In genomic region chr4:74545488-74545887, GRCh38 we compare ENCODE assay signal across 14 cellular contexts.
DNase-seq lines count a peak whose midpoint lies in the region; ATAC-seq, FAIRE-seq and TF ChIP-seq lines count a peak whose summit lies in the region.
"Had no signal": no experiment of that assay in that cellular context is flagged by ENCODE, and none has a peak within 500 bp of the region (broad histone marks: within the 10 kb centered on the region; RNA-seq: fewer than 3 reads in every experiment).

No MANE protein-coding gene starts in this region.

- CTCF ChIA-PET in endothelial cell of umbilical vein (lab: Charles Lee), result interaction anchor here (0.9 to 3.6 kb wide), 6 partner anchors 12 to 169 kb away, joined by 5 to 18 read pairs (median 7); no protein-coding TSS in a partner anchor
- CTCF ChIA-PET in HEK293T (lab: Yijun Ruan, JAX), result interaction anchor here (0.6 kb wide), 1 partner anchor 239 kb away, joined by 3 read pairs; no protein-coding TSS in a partner anchor

- TF ChIP-seq CTCF in Peyer's patch (IDR thresholded peaks at IDR 0.05) (no peak), endothelial cell of umbilical vein (IDR thresholded peaks at IDR 0.05; ENCODE audit: extremely low read depth in 1 of 2, insufficient read depth in 1 of 2, low read depth in 1 of 2, low read length in 2 of 2) (no peak)

- BruUV-seq in endothelial cell of umbilical vein (replicated peaks; lab: Mats Ljungman, UMichigan), result no TSS peak

- WGBS in mesendoderm (ENCODE audit: extremely low coverage, insufficient coverage, low lambda C conversion rate), result no CpG with 5 or more reads among the region's 1 CpG

- no peaks in the 10 kb centered on the region for H3K79me1 ChIP-seq in mesendoderm (ENCODE audit: low read length)

- peaks cover 0 to 34% (median 2%) of the 10 kb centered on the region in 4 donors for H3K4me1 ChIP-seq in Peyer's patch
- H3K4me1 ChIP-seq in endothelial cell of umbilical vein (ENCODE audit: control insufficient read depth, extremely low read depth, insufficient read depth, low read length), result peaks cover 40% of the 10 kb centered on the region
- peaks cover 3% of the 10 kb centered on the region for H3K4me1 ChIP-seq in mesendoderm (ENCODE audit: control insufficient read depth, low read depth, low read length)
- H3K4me1 ChIP-seq: BE2C, SJCRH30 had no signal

- no peaks in the 10 kb centered on the region for H3K36me3 ChIP-seq in Peyer's patch
- no peaks in the 10 kb centered on the region for H3K36me3 ChIP-seq in endothelial cell of umbilical vein (ENCODE audit: control insufficient read depth in 2 of 2, extremely low read depth in 1 of 2, insufficient read depth in 2 of 2, low read length in 2 of 2)
- H3K36me3 ChIP-seq in mesendoderm (ENCODE audit: control insufficient read depth, insufficient read depth, low read length), result no peaks in the 10 kb centered on the region
- H3K36me3 ChIP-seq: BE2C, gastroesophageal sphincter, SJCRH30 had no signal

- H3K18ac ChIP-seq in mesendoderm (ENCODE audit: low read length), result no peak overlapping the region

- no peaks in the 10 kb centered on the region for H3K27me3 Mint-ChIP-seq in stimulated activated naive B cell treated with anti-CD40 and anti-IgM and Interleukin-4, amounts not matched to agents 10 μg/mL and 1 μg/mL and 100 μg/mL, for 72 hours

- peaks cover 0 to 2% of the 10 kb centered on the region in 2 donors for H3K9me3 Mint-ChIP-seq in stimulated activated naive B cell treated with anti-CD40 and anti-IgM and Interleukin-4, amounts not matched to agents 10 μg/mL and 1 μg/mL and 100 μg/mL, for 72 hours
- H3K9me3 Mint-ChIP-seq: activated CD4-positive, alpha-beta memory T cell treated with anti-CD3 and anti-CD28 coated beads, Interleukin-2, amount 10 ng/mL, durations not matched to agents 7 days and 5 days; activated T-helper 2 cell treated with anti-CD3 and anti-CD28 coated beads, Interferon-gamma antibody, Interleukin-2, Interleukin-4, amounts not matched to agents 10 μg/mL and 5 μg/mL and 100 μg/mL, durations not matched to agents 14 hours and 24 hours and 36 hours had no signal

- POLR2A ChIA-PET in endothelial cell of umbilical vein (lab: Charles Lee) (no interaction called here), HEK293T (lab: Yijun Ruan, JAX) (no interaction called here)

- peaks cover 0 to 14% of the 10 kb centered on the region in 2 donors for H3K4me1 Mint-ChIP-seq in stimulated activated naive B cell treated with anti-CD40 and anti-IgM and Interleukin-4, amounts not matched to agents 10 μg/mL and 1 μg/mL and 100 μg/mL, for 72 hours

- H3K27ac ChIP-seq in Peyer's patch (peak overlapping the region in 3 of 4 donors; percentile 48 to 76 (median 51)), endothelial cell of umbilical vein (ENCODE audit: insufficient read depth, low read depth, low read length) (peak overlapping the region; percentile 58), mesendoderm (ENCODE audit: low read depth, low read length) (no peak overlapping the region)
- H3K27ac ChIP-seq: SJCRH30 had no signal

- no peaks in the 10 kb centered on the region for H4K20me1 ChIP-seq in endothelial cell of umbilical vein (replicated peaks; ENCODE audit: control insufficient read depth, extremely low read depth, insufficient read depth, low read length)

- H2BK120ac ChIP-seq in mesendoderm (ENCODE audit: low read depth, low read length), result no peak overlapping the region

- H3K79me2 ChIP-seq in endothelial cell of umbilical vein (ENCODE audit: control insufficient read depth, insufficient read depth, low read length) (no peaks in the 10 kb centered on the region), mesendoderm (ENCODE audit: control insufficient read depth, insufficient read depth, low read length) (no peaks in the 10 kb centered on the region)

- no peak overlapping the region for H2AK5ac ChIP-seq in mesendoderm (ENCODE audit: low read length)

- H2BK15ac ChIP-seq in mesendoderm (replicated peaks; ENCODE audit: low read depth), result no peak overlapping the region

- ATAC-seq in HG02840 (IDR thresholded peaks at IDR 0.05; ENCODE audit: low FRiP score, unreplicated experiment) (no peak), GM19023 (IDR thresholded peaks at IDR 0.05; ENCODE audit: unreplicated experiment) (no peak)
- no peak for ATAC-seq in stimulated activated naive B cell treated with anti-CD40 and anti-IgM and Interleukin-4, amounts not matched to agents 10 μg/mL and 1 μg/mL and 100 μg/mL, for 72 hours (replicated peaks)
- ATAC-seq: gastroesophageal sphincter had no signal

- H2BK5ac ChIP-seq in mesendoderm (ENCODE audit: low read length), result no peak overlapping the region

- H2AFZ ChIP-seq in endothelial cell of umbilical vein (ENCODE audit: low read depth, low read length), result no peak overlapping the region

- H3K4me3 ChIP-seq in Peyer's patch (no peak overlapping the region), endothelial cell of umbilical vein (replicated peaks in 1 of 3; ENCODE audit: insufficient read depth in 1 of 3, low read depth in 1 of 3, low read length in 3 of 3) (no peak overlapping the region), mesendoderm (ENCODE audit: low read length) (no peak overlapping the region)
- H3K4me3 ChIP-seq: gastroesophageal sphincter, SJCRH30 had no signal

- no peak overlapping the region for H3K23ac ChIP-seq in mesendoderm (ENCODE audit: low read length)

- no peak overlapping the region for H3K4ac ChIP-seq in mesendoderm (ENCODE audit: low read depth, low read length)

- intact Hi-C loops in endothelial cell of umbilical vein (cut with micrococcal nuclease), result no loop called here

- dilution Hi-C loops in endothelial cell of umbilical vein (cut with MboI; ENCODE audit: extremely low pct_ligation_motif_present, low sequenced_read_pairs), result loop anchor here (25.0 kb wide), 1 partner anchor 158 kb away; no protein-coding TSS in a partner anchor

- no peak overlapping the region for H3K4me2 ChIP-seq in endothelial cell of umbilical vein (ENCODE audit: insufficient read depth, low read length)
- no peak overlapping the region for H3K4me2 ChIP-seq in mesendoderm (ENCODE audit: low read length)

- no peak overlapping the region for H3K4me3 Mint-ChIP-seq in stimulated activated naive B cell treated with anti-CD40 and anti-IgM and Interleukin-4, amounts not matched to agents 10 μg/mL and 1 μg/mL and 100 μg/mL, for 72 hours
- H3K4me3 Mint-ChIP-seq: activated CD4-positive, alpha-beta memory T cell treated with anti-CD3 and anti-CD28 coated beads, Interleukin-2, amount 10 ng/mL, durations not matched to agents 7 days and 5 days had no signal

- no peaks in the 10 kb centered on the region for H3K9me3 ChIP-seq in Peyer's patch
- H3K9me3 ChIP-seq in endothelial cell of umbilical vein (replicated peaks; ENCODE audit: control insufficient read depth, insufficient read depth, low read length), result no peaks in the 10 kb centered on the region
- H3K9me3 ChIP-seq: BE2C, gastroesophageal sphincter had no signal

- no peak overlapping the region for H3K9ac ChIP-seq in endothelial cell of umbilical vein (replicated peaks; ENCODE audit: extremely low read depth, insufficient read depth, low read length)
- no peak overlapping the region for H3K9ac ChIP-seq in mesendoderm (ENCODE audit: low read length)

- peak overlapping the region; percentile 76 for H4K8ac ChIP-seq in mesendoderm (ENCODE audit: low read depth, low read length)

- peak; percentile 28 for DNase-seq in Daoy (ENCODE audit: low read depth)
- DNase-seq in Peyer's patch, result no peak
- DNase-seq in endothelial cell of umbilical vein (ENCODE audit: low read depth, low spot score), result no peak
- DNase-seq in mesendoderm, result no peak
- DNase-seq in HEK293T (ENCODE audit: extremely low spot score), result no peak
- DNase-seq in stimulated activated naive B cell treated with anti-CD40 and anti-IgM and Interleukin-4, amounts not matched to agents 10 μg/mL and 1 μg/mL and 100 μg/mL, for 72 hours, result no peak
- DNase-seq: activated CD4-positive, alpha-beta memory T cell treated with anti-CD3 and anti-CD28 coated beads, Interleukin-2, amount 10 ng/mL, durations not matched to agents 7 days and 5 days; BE2C; NCI-H187 treated with DMSO at 0.1 percent for 48 hours; SJCRH30 had no signal

- no peak overlapping the region for H3K56ac ChIP-seq in mesendoderm (ENCODE audit: low read length)

- no peak overlapping the region for H4K5ac ChIP-seq in mesendoderm (ENCODE audit: low read length)

- no peaks in the 10 kb centered on the region for H3K36me3 Mint-ChIP-seq in stimulated activated naive B cell treated with anti-CD40 and anti-IgM and Interleukin-4, amounts not matched to agents 10 μg/mL and 1 μg/mL and 100 μg/mL, for 72 hours

- H3K9me1 ChIP-seq in endothelial cell of umbilical vein (replicated peaks; ENCODE audit: control insufficient read depth, extremely low read depth, insufficient read depth, low read length), result no peaks in the 10 kb centered on the region

- FAIRE-seq in endothelial cell of umbilical vein (lab: Jason Lieb, UNC), result no peak

- no peak for TF ChIP-seq POLR2A in Peyer's patch (IDR thresholded peaks at IDR 0.05)
- no peak for TF ChIP-seq POLR2A in endothelial cell of umbilical vein (IDR thresholded peaks at IDR 0.05; ENCODE audit: low read depth, low read length)

- no peak overlapping the region for H3K27ac Mint-ChIP-seq in stimulated activated naive B cell treated with anti-CD40 and anti-IgM and Interleukin-4, amounts not matched to agents 10 μg/mL and 1 μg/mL and 100 μg/mL, for 72 hours
- H3K27ac Mint-ChIP-seq: activated CD4-positive, alpha-beta memory T cell treated with anti-CD3 and anti-CD28 coated beads, Interleukin-2, amount 10 ng/mL, durations not matched to agents 7 days and 5 days; activated T-helper 2 cell treated with anti-CD3 and anti-CD28 coated beads, Interferon-gamma antibody, Interleukin-2, Interleukin-4, amounts not matched to agents 10 μg/mL and 5 μg/mL and 100 μg/mL, durations not matched to agents 14 hours and 24 hours and 36 hours had no signal

- no peaks in the 10 kb centered on the region for H3K27me3 ChIP-seq in Peyer's patch
- H3K27me3 ChIP-seq in endothelial cell of umbilical vein (ENCODE audit: control insufficient read depth in 2 of 2, insufficient read depth in 2 of 2, low read length in 2 of 2), result no peaks in the 10 kb centered on the region
- H3K27me3 ChIP-seq in mesendoderm (ENCODE audit: insufficient read depth, low read length, poor library complexity), result no peaks in the 10 kb centered on the region
- H3K27me3 ChIP-seq: BE2C, gastroesophageal sphincter, SJCRH30 had no signal

TF ChIP-seq in endothelial cell of umbilical vein, 7 proteins besides CTCF, POLR2A, EP300 and RAD21:
- TF ChIP-seq EZH2 (IDR thresholded peaks at IDR 0.05; ENCODE audit: borderline replicate concordance, low read depth, low read length, severe bottlenecking), result no peak
- TF ChIP-seq FOS (IDR thresholded peaks at IDR 0.05; ENCODE audit: borderline replicate concordance, insufficient read depth, low read length), result no peak
- TF ChIP-seq JUN (IDR thresholded peaks at IDR 0.05; ENCODE audit: borderline replicate concordance, insufficient read depth, insufficient read length, low read depth), result no peak

TF ChIP-seq in HEK293T, 16 proteins besides CTCF, POLR2A, EP300 and RAD21:
- no peak for TF ChIP-seq FOXM1 (IDR thresholded peaks at IDR 0.05; ENCODE audit: borderline replicate concordance)
- no peak for TF ChIP-seq SP1 (IDR thresholded peaks at IDR 0.05)
- no peak for TF ChIP-seq CTBP1 (IDR thresholded peaks at IDR 0.05; ENCODE audit: borderline replicate concordance)
- no peak for TF ChIP-seq HDGF (IDR thresholded peaks at IDR 0.05; ENCODE audit: borderline replicate concordance)
- no peak for TF ChIP-seq LEF1 (IDR thresholded peaks at IDR 0.05; ENCODE audit: borderline replicate concordance)
